ENCODE assay signal across 8 cellular contexts in the genomic region with DNA sequence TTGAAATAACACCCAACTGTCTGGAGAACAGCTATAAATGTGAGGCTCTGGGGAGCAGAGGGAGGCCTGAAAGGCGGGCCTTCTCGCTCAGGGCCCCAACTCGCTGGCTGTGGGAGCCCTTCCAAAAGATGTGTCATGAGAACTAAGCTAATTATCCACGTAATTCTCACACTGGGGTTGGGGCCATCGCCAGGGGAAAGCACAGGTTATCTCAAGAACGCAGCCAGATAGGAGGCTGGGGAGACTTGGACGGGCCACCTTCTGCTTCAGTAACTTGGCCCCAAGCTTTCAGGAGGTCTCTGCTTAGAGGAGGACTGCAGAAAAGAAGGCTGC. TPM values are rescaled to one million over a fixed set of nuclear protein-coding genes. Genes with fewer than 3 reads are reported as not detected.
DNase-seq lines count a peak whose midpoint lies in the region; ATAC-seq lines count a peak whose summit lies in the region.

No MANE protein-coding gene starts in this region.

- H3K4me3 ChIP-seq in BLaER1 (peak overlapping the region; percentile 80), MG63 (peak overlapping the region; percentile 66)

- POLR2A ChIA-PET in activated CD4-positive, alpha-beta T cell treated with anti-CD3 and anti-CD28 coated beads, Interleukin-2, amount 10 ng/mL, durations not matched to agents 7 days and 5 days (lab: Charles Lee), result no interaction called here

- no peaks in the 10 kb centered on the region for H3K9me3 ChIP-seq in BLaER1
- H3K9me3 ChIP-seq in MG63, result no peaks in the 10 kb centered on the region

- DNase-seq in MG63, result peak; percentile 70
- no peak for DNase-seq in effector memory CD8-positive, alpha-beta T cell
- DNase-seq in myocyte (ENCODE audit: low read depth), result peak; percentile 71
- no peak for DNase-seq in activated CD4-positive, alpha-beta T cell treated with anti-CD3 and anti-CD28 coated beads, Interleukin-2, amount 10 ng/mL, durations not matched to agents 7 days and 5 days

- peaks cover 34 to 38% of the 10 kb centered on the region in 2 donors for H3K27me3 Mint-ChIP-seq in effector memory CD8-positive, alpha-beta T cell
- peaks cover 44% of the 10 kb centered on the region for H3K27me3 Mint-ChIP-seq in activated CD4-positive, alpha-beta T cell treated with anti-CD3 and anti-CD28 coated beads, Interleukin-2, amount 10 ng/mL, durations not matched to agents 7 days and 5 days

- H3K36me3 Mint-ChIP-seq in effector memory CD8-positive, alpha-beta T cell (ENCODE audit: insufficient read depth), result no peaks in the 10 kb centered on the region
- H3K36me3 Mint-ChIP-seq in activated CD4-positive, alpha-beta T cell treated with anti-CD3 and anti-CD28 coated beads, Interleukin-2, amount 10 ng/mL, durations not matched to agents 7 days and 5 days (ENCODE audit: low read depth), result no peaks in the 10 kb centered on the region

- peaks cover 5 to 10% of the 10 kb centered on the region in 2 donors for H3K4me1 Mint-ChIP-seq in effector memory CD8-positive, alpha-beta T cell (ENCODE audit: low read depth in 2 of 2)
- H3K4me1 Mint-ChIP-seq in activated CD4-positive, alpha-beta T cell treated with anti-CD3 and anti-CD28 coated beads, Interleukin-2, amount 10 ng/mL, durations not matched to agents 7 days and 5 days, result peaks cover 2% of the 10 kb centered on the region

- H3K27me3 ChIP-seq in BLaER1, result peaks cover 56% of the 10 kb centered on the region
- H3K27me3 ChIP-seq in MG63, result no peaks in the 10 kb centered on the region

- no peak for ATAC-seq in effector memory CD8-positive, alpha-beta T cell (replicated peaks)
- ATAC-seq in HG03039 (IDR thresholded peaks at IDR 0.05; ENCODE audit: unreplicated experiment) (no peak), HG02610 (IDR thresholded peaks at IDR 0.05; ENCODE audit: unreplicated experiment) (no peak), GM19455 (IDR thresholded peaks at IDR 0.05; ENCODE audit: unreplicated experiment) (no peak)

- CTCF ChIA-PET in activated CD4-positive, alpha-beta T cell treated with anti-CD3 and anti-CD28 coated beads, Interleukin-2, amount 10 ng/mL, durations not matched to agents 7 days and 5 days (lab: Charles Lee), result interaction anchor here (0.9 to 1.5 kb wide), 3 partner anchors 18 to 271 kb away, joined by 3 to 4 read pairs (median 3); a partner anchor contains a TSS

- H3K36me3 ChIP-seq in BLaER1, result no peaks in the 10 kb centered on the region
- H3K36me3 ChIP-seq in MG63, result peaks cover 32% of the 10 kb centered on the region

- peaks cover 38% of the 10 kb centered on the region for H4K20me1 ChIP-seq in BLaER1

- H3K9me3 Mint-ChIP-seq in effector memory CD8-positive, alpha-beta T cell, result no peaks in the 10 kb centered on the region
- no peaks in the 10 kb centered on the region for H3K9me3 Mint-ChIP-seq in activated CD4-positive, alpha-beta T cell treated with anti-CD3 and anti-CD28 coated beads, Interleukin-2, amount 10 ng/mL, durations not matched to agents 7 days and 5 days

- H3K27ac Mint-ChIP-seq in effector memory CD8-positive, alpha-beta T cell, result peak overlapping the region in 1 of 2 donors; percentile 51
- H3K27ac Mint-ChIP-seq in activated CD4-positive, alpha-beta T cell treated with anti-CD3 and anti-CD28 coated beads, Interleukin-2, amount 10 ng/mL, durations not matched to agents 7 days and 5 days, result no peak overlapping the region

- no peak overlapping the region for H3K27ac ChIP-seq in BLaER1

- H3K4me2 ChIP-seq in BLaER1, result peak overlapping the region; percentile 94

- H3K4me1 ChIP-seq in BLaER1, result peaks cover 34% of the 10 kb centered on the region

- H3K4me3 Mint-ChIP-seq in effector memory CD8-positive, alpha-beta T cell, result peak overlapping the region; percentile 55 to 72
- H3K4me3 Mint-ChIP-seq in activated CD4-positive, alpha-beta T cell treated with anti-CD3 and anti-CD28 coated beads, Interleukin-2, amount 10 ng/mL, durations not matched to agents 7 days and 5 days, result no peak overlapping the region

- H3K9ac ChIP-seq in BLaER1, result no peak overlapping the region

RNA-seq across cellular contexts. Expression of a gene that starts 1.6 kb away (rescaled TPM):
- total RNA-seq in MG63 (2014; rRNA removed; shearing (Covaris generic); ENCODE audit: low replicate concordance), result 67.9 and 71.9 TPM in 2 replicates
- total RNA-seq in myocyte, result 42.2 and 69.7 TPM in 2 replicates
- polyA plus RNA-seq in myocyte (2012), result 112 TPM
- total RNA-seq in activated CD4-positive, alpha-beta T cell treated with anti-CD3 and anti-CD28 coated beads, Interleukin-2, amount 10 ng/mL, durations not matched to agents 7 days and 5 days, result under 1 TPM in 1 of 2 experiments, not detected in 1; 0.21 TPM

Comparison
In these comparisons a context has a peak if more than half of its experiments do, and no peak if none do; other contexts are left out.
1. DNase-seq: peak in MG63 (single experiment) and myocyte (single experiment); none in effector memory CD8-positive, alpha-beta T cell (0 of 3) and activated CD4-positive, alpha-beta T cell treated with anti-CD3 and anti-CD28 coated beads, Interleukin-2, amount 10 ng/mL, durations not matched to agents 7 days and 5 days (single experiment).
2. RNA of a gene that starts 1.6 kb away (total RNA-seq): 67.9 to 71.9 TPM in MG63 and 42.2 to 69.7 TPM in myocyte; 0.21 TPM in activated CD4-positive, alpha-beta T cell treated with anti-CD3 and anti-CD28 coated beads, Interleukin-2, amount 10 ng/mL, durations not matched to agents 7 days and 5 days; every median in the first group is over 10 times any median in the second.